In the genomic region with DNA sequence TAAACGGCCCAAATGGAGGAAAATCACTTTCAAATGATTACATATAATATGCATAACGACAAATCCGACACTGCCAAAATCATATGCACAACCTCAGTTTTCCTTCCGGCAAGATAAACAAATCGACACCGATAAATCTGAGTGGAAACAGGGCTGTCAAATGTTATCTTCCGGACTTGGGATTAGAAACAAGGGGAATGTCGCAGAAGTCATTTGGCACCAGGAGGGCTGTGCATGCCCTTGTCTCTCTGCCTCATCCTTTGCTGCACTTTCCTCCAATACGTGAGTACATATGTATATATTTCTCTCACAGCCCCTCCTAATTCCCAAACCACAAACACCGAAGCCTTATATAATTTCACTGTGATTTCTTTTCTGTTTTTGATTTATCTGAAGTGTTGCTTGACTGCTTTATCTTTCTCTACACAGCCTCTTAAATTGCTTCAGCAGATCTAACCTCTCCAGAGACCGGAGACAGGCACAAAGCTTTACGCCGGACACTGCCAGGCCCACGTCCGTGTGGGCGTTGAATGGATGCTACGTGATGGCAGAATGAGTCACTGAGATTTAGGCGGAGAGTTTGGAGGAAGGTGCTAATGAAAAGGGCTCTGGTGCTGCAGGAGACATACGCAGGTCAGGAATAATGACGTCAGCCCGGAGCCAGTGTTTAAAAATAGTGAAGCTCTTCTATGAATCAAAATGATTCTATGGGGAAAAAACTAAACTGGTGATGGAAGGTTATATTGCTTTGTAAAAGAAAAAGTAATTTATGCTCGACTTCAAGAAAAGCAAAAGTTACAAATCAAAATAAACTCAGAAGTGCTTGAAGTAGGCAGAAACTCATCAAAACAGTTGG, we compare ENCODE assay signal across 1 cellular context.
TF ChIP-seq lines count a peak whose summit lies in the region.

No MANE protein-coding gene starts in this region.

TF ChIP-seq in K562, 482 proteins besides CTCF, POLR2A, EP300 and RAD21 (continued from another document and continues in another):
- TF ChIP-seq ATF3 (IDR thresholded peaks at IDR 0.05), result peak; percentile 75
- no peak for TF ChIP-seq ATF3 (CRISPR knock-in tag; conservative IDR thresholded peaks at IDR 0.05)
- TF ChIP-seq ILK (tag; IDR thresholded peaks at IDR 0.05; ENCODE audit: borderline replicate concordance, low read depth), result no peak
- TF ChIP-seq MAFG (tag; conservative IDR thresholded peaks at IDR 0.05), result no peak
- TF ChIP-seq, protein P1, sequence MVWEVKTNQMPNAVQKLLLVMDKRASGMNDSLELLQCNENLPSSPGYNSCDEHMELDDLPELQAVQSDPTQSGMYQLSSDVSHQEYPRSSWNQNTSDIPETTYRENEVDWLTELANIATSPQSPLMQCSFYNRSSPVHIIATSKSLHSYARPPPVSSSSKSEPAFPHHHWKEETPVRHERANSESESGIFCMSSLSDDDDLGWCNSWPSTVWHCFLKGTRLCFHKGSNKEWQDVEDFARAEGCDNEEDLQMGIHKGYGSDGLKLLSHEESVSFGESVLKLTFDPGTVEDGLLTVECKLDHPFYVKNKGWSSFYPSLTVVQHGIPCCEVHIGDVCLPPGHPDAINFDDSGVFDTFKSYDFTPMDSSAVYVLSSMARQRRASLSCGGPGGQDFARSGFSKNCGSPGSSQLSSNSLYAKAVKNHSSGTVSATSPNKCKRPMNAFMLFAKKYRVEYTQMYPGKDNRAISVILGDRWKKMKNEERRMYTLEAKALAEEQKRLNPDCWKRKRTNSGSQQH (CRISPR knock-in tag; IDR thresholded peaks at IDR 0.05), result no peak
- TF ChIP-seq HDGF (IDR thresholded peaks at IDR 0.05), result no peak
- no peak for TF ChIP-seq ZFP1 (CRISPR knock-in tag; IDR thresholded peaks at IDR 0.05)
- 0 out of 2 replicates have a peak, but pooled peaks have one; percentile 43 for TF ChIP-seq PHF21A (IDR thresholded peaks at IDR 0.05; ENCODE audit: borderline replicate concordance, low read depth)
- no peak for TF ChIP-seq CCAR2 (IDR thresholded peaks at IDR 0.05; ENCODE audit: low read depth, low read length)
- TF ChIP-seq, protein P2, sequence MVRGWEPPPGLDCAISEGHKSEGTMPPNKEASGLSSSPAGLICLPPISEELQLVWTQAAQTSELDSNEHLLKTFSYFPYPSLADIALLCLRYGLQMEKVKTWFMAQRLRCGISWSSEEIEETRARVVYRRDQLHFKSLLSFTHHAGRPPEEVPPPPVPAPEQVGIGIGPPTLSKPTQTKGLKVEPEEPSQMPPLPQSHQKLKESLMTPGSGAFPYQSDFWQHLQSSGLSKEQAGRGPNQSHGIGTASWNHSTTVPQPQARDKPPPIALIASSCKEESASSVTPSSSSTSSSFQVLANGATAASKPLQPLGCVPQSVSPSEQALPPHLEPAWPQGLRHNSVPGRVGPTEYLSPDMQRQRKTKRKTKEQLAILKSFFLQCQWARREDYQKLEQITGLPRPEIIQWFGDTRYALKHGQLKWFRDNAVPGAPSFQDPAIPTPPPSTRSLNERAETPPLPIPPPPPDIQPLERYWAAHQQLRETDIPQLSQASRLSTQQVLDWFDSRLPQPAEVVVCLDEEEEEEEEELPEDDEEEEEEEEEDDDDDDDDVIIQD (CRISPR knock-in tag; IDR thresholded peaks at IDR 0.05), result no peak
- peak; percentile 25; the same call in 1 of the 2 replicates for TF ChIP-seq RNF2 (IDR thresholded peaks at IDR 0.05)
- peak; percentile 38; the same call in 1 of the 2 replicates for TF ChIP-seq TEAD4 (IDR thresholded peaks at IDR 0.05; ENCODE audit: low read length)
- no peak for TF ChIP-seq TEAD4 (CRISPR knock-in tag; IDR thresholded peaks at IDR 0.05; ENCODE audit: borderline replicate concordance)
- TF ChIP-seq PHB (CRISPR knock-in tag; IDR thresholded peaks at IDR 0.05), result no peak
- TF ChIP-seq ZNF197 (CRISPR knock-in tag; IDR thresholded peaks at IDR 0.05; ENCODE audit: low read depth), result no peak
- TF ChIP-seq, protein P3, sequence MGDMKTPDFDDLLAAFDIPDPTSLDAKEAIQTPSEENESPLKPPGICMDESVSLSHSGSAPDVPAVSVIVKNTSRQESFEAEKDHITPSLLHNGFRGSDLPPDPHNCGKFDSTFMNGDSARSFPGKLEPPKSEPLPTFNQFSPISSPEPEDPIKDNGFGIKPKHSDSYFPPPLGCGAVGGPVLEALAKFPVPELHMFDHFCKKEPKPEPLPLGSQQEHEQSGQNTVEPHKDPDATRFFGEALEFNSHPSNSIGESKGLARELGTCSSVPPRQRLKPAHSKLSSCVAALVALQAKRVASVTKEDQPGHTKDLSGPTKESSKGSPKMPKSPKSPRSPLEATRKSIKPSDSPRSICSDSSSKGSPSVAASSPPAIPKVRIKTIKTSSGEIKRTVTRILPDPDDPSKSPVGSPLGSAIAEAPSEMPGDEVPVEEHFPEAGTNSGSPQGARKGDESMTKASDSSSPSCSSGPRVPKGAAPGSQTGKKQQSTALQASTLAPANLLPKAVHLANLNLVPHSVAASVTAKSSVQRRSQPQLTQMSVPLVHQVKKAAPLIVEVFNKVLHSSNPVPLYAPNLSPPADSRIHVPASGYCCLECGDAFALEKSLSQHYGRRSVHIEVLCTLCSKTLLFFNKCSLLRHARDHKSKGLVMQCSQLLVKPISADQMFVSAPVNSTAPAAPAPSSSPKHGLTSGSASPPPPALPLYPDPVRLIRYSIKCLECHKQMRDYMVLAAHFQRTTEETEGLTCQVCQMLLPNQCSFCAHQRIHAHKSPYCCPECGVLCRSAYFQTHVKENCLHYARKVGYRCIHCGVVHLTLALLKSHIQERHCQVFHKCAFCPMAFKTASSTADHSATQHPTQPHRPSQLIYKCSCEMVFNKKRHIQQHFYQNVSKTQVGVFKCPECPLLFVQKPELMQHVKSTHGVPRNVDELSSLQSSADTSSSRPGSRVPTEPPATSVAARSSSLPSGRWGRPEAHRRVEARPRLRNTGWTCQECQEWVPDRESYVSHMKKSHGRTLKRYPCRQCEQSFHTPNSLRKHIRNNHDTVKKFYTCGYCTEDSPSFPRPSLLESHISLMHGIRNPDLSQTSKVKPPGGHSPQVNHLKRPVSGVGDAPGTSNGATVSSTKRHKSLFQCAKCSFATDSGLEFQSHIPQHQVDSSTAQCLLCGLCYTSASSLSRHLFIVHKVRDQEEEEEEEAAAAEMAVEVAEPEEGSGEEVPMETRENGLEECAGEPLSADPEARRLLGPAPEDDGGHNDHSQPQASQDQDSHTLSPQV (IDR thresholded peaks at IDR 0.05), result no peak
- TF ChIP-seq, protein P4, sequence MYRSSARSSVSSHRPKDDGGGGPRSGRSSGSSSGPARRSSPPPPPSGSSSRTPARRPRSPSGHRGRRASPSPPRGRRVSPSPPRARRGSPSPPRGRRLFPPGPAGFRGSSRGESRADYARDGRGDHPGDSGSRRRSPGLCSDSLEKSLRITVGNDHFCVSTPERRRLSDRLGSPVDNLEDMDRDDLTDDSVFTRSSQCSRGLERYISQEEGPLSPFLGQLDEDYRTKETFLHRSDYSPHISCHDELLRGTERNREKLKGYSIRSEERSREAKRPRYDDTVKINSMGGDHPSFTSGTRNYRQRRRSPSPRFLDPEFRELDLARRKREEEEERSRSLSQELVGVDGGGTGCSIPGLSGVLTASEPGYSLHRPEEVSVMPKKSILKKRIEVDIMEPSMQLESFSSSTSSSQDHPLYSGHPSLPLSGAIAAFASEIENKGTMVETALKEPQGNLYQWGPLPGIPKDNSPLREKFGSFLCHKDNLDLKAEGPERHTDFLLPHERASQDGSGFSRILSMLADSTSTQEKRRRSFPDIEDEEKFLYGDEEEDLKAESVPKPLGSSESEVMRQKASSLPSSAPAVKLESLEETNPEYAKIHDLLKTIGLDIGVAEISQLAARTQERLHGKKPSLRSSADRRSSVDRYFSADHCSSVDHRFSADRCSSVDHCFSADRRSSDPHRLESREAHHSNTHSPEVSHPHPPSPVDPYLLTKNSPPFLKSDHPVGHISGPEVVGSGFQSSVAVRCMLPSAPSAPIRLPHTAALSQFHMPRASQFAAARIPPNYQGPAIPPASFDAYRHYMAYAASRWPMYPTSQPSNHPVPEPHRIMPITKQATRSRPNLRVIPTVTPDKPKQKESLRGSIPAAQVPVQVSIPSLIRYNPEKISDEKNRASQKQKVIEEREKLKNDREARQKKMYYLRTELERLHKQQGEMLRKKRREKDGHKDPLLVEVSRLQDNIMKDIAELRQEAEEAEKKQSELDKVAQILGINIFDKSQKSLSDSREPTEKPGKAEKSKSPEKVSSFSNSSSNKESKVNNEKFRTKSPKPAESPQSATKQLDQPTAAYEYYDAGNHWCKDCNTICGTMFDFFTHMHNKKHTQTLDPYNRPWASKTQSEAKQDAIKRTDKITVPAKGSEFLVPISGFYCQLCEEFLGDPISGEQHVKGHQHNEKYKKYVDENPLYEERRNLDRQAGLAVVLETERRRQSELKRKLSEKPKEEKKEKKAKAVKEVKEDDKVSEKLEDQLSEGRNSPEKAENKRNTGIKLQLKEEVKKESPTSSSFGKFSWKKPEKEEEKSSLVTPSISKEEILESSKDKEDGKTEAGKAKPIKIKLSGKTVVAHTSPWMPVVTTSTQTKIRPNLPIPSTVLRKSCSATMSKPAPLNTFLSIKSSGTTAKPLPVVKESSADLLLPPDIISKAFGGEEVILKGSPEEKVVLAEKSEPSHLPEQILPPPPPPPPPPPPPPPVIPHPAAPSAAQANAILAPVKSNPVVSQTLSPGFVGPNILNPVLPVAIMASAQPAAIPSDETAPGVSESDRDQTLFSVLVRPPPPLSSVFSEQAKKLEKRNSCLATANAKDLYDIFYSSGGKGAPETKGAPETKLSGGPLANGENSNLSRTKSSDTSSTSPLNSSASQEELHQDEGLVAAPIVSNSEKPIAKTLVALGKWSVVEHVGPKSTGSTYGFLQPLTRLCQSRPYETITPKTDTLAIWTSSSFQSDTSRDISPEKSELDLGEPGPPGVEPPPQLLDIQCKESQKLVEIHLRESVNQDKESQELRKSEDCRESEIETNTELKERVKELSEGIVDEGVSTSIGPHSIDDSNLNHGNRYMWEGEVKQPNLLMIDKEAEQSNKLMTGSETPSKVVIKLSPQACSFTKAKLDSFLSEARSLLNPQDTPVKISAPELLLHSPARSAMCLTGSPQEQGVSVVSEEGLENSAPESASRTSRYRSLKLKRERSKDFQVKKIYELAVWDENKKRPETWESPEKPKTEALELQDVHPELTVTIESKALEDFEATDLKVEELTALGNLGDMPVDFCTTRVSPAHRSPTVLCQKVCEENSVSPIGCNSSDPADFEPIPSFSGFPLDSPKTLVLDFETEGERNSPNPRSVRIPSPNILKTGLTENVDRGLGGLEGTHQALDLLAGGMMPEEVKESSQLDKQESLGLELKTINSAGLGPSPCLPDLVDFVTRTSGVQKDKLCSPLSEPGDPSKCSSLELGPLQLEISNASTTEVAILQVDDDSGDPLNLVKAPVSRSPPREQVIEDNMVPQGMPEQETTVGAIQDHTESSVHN (IDR thresholded peaks at IDR 0.05; ENCODE audit: borderline replicate concordance in 1 of 2, low read depth in 1 of 2), result no peak
- TF ChIP-seq POLR3G (IDR thresholded peaks at IDR 0.05; ENCODE audit: extremely low read depth, insufficient read length, insufficient replicate concordance), result no peak
- no peak for TF ChIP-seq SRSF7 (optimal IDR thresholded peaks at IDR 0.05; ENCODE audit: low read depth, low read length)
- no peak for TF ChIP-seq LEF1 (IDR thresholded peaks at IDR 0.05)
- TF ChIP-seq EGR1 (conservative IDR thresholded peaks at IDR 0.05), result peak; percentile 92
- TF ChIP-seq CXXC5 (CRISPR knock-in tag; IDR thresholded peaks at IDR 0.05), result no peak
- TF ChIP-seq RBFOX2 (IDR thresholded peaks at IDR 0.05; ENCODE audit: low read depth, low read length), result no peak
- no peak for TF ChIP-seq ZC3H4 (CRISPR knock-in tag; IDR thresholded peaks at IDR 0.05; ENCODE audit: borderline replicate concordance)
- TF ChIP-seq, protein P5, sequence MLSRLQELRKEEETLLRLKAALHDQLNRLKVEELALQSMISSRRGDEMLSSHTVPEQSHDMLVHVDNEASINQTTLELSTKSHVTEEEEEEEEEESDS (CRISPR knock-in tag; IDR thresholded peaks at IDR 0.05), result no peak
- TF ChIP-seq CBFA2T3 (IDR thresholded peaks at IDR 0.05), result peak; percentile 78
- TF ChIP-seq U2AF2 (optimal IDR thresholded peaks at IDR 0.05; ENCODE audit: low read depth, low read length), result no peak
- peak; percentile 29; the same call in 1 of the 2 replicates for TF ChIP-seq JUN (IDR thresholded peaks at IDR 0.05; ENCODE audit: borderline replicate concordance, low read depth, low read length)
- no peak for TF ChIP-seq JUN (CRISPR knock-in tag; IDR thresholded peaks at IDR 0.05; ENCODE audit: borderline replicate concordance)
- TF ChIP-seq GTF2B (IDR thresholded peaks at IDR 0.05; ENCODE audit: extremely low read depth, insufficient read length), result no peak
- TF ChIP-seq MEF2A (IDR thresholded peaks at IDR 0.05; ENCODE audit: control insufficient read depth, low read depth, low read length), result no peak
- peak; percentile 58; the same call in 1 of the 2 replicates for TF ChIP-seq JUND (IDR thresholded peaks at IDR 0.05; ENCODE audit: borderline replicate concordance, low read depth, low read length)
- no peak for TF ChIP-seq JUND (tag; IDR thresholded peaks at IDR 0.05; ENCODE audit: borderline replicate concordance, low read depth, low read length)
- no peak for TF ChIP-seq NFYB (IDR thresholded peaks at IDR 0.05; ENCODE audit: extremely low read depth, insufficient read length)
- no peak for TF ChIP-seq ZNF354B (CRISPR knock-in tag; IDR thresholded peaks at IDR 0.05)
- no peak for TF ChIP-seq EWSR1 (IDR thresholded peaks at IDR 0.05; ENCODE audit: borderline replicate concordance, low read depth, partially characterized antibody)
- TF ChIP-seq ZNF239 (CRISPR knock-in tag; IDR thresholded peaks at IDR 0.05), result no peak
- TF ChIP-seq ETV5 (CRISPR knock-in tag; IDR thresholded peaks at IDR 0.05; ENCODE audit: low read depth), result no peak
- no peak for TF ChIP-seq HDAC3 (IDR thresholded peaks at IDR 0.05; ENCODE audit: borderline replicate concordance, partially characterized antibody)
- TF ChIP-seq CBFA2T2 (conservative IDR thresholded peaks at IDR 0.05), result peak; percentile 60
- no peak for TF ChIP-seq NCOR1 (IDR thresholded peaks at IDR 0.05)
- peak in 1 of 2 experiments; percentile 70; a peak in 1 of 4 replicates for TF ChIP-seq RCOR1 (IDR thresholded peaks at IDR 0.05; ENCODE audit: borderline replicate concordance in 1 of 2, low read depth in 2 of 2, low read length in 2 of 2)
- no peak for TF ChIP-seq GTF2E2 (tag; IDR thresholded peaks at IDR 0.05)
